Comparison of ENCODE assay signal across 8 cellular contexts in the genomic region with DNA sequence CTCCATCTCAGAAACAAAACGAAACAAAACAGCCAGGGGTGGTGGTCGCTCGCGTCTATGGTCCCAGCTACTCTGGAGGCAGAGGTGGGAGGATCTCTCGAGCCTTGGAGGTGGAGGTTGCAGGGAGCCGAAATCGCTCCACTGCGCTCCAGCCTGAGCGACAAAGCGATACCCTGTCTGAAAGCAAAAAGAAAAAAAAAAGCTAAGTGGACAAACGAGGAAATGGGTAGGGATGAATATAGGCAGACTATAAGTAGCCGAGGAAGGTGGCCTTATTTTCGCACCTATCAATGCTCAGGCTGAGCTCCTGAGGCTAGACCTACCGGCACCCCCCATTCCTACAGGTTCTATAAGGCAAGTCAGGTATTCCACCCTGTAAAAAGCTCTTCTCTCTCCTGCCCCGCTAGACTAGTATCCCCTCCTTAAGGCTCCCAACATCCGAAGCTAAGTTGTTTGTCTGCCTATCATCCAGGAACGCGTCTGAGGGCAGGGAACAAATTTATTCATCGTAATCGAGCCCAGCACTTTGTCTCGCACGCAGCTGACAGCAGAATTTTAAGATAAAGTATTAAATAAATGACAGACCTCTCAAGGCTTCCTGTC. TPM values are rescaled to one million over a fixed set of nuclear protein-coding genes. Genes with fewer than 3 reads are reported as not detected.
DNase-seq lines count a peak whose midpoint lies in the region; ATAC-seq, FAIRE-seq and TF ChIP-seq lines count a peak whose summit lies in the region.

No MANE protein-coding gene starts in this region.

- H3K27ac Mint-ChIP-seq in astrocyte (ENCODE audit: unreplicated experiment): peak overlapping the region; percentile 58

- peak overlapping the region; percentile 88 for H2AFZ ChIP-seq in astrocyte (ENCODE audit: low read depth, low read length)

- H3K27ac ChIP-seq in astrocyte (ENCODE audit: low read depth, low read length): peak overlapping the region; percentile 55

- H3K4me1 Mint-ChIP-seq in astrocyte (ENCODE audit: low read depth, unreplicated experiment): peaks cover 10% of the 10 kb centered on the region

- peak overlapping the region; percentile 96 for H3K4me3 ChIP-seq in AG10803 (ENCODE audit: low read length)
- peak overlapping the region; percentile 87 for H3K4me3 ChIP-seq in astrocyte (ENCODE audit: insufficient read depth, low read depth, low read length)

- H3K79me2 ChIP-seq in astrocyte (ENCODE audit: insufficient read depth, low read length): peaks cover 24% of the 10 kb centered on the region

- TF ChIP-seq CTCF in AG10803 (conservative IDR thresholded peaks at IDR 0.05; ENCODE audit: low read length) (no peak), astrocyte (IDR thresholded peaks at IDR 0.05; ENCODE audit: insufficient read depth, low read depth, low read length) (no peak)

- peaks cover 6% of the 10 kb centered on the region for H3K36me3 ChIP-seq in astrocyte (ENCODE audit: insufficient read depth, low read length)

- peak overlapping the region; percentile 93 for H3K4me2 ChIP-seq in astrocyte (ENCODE audit: low read length)

- no peak for FAIRE-seq in astrocyte (lab: Jason Lieb, UNC)

- H3K9me3 ChIP-seq in astrocyte (ENCODE audit: insufficient read depth, low read depth, low read length): no peaks in the 10 kb centered on the region

- DNase-seq in AG10803 (ENCODE audit: low read depth): no peak
- DNase-seq in NCI-H82 treated with DMSO at 0.1 percent for 48 hours (lab: John Stamatoyannopoulos, UW; ENCODE audit: unreplicated experiment): peak; percentile 73
- DNase-seq in astrocyte (ENCODE audit: low read depth): no peak
- DNase-seq in iris pigment epithelial cell (ENCODE audit: low read depth): peak; percentile 13
- peak; percentile 24 for DNase-seq in stimulated activated naive CD8-positive, alpha-beta T cell treated with anti-CD3 and anti-CD28 coated beads, Interleukin-15, Interleukin-2, amounts not matched to agents 100 U/mL and 50 U/mL, for 24 hours
- DNase-seq in epidermal melanocyte (ENCODE audit: insufficient read length, low spot score): no peak

- H4K20me1 ChIP-seq in astrocyte (ENCODE audit: insufficient read depth, low read length): no peaks in the 10 kb centered on the region

- peak overlapping the region; percentile 84 for H3K9ac ChIP-seq in astrocyte (ENCODE audit: low read length)

- H3K27me3 Mint-ChIP-seq in astrocyte (ENCODE audit: low read depth, unreplicated experiment): no peaks in the 10 kb centered on the region

- H3K4me1 ChIP-seq in astrocyte (ENCODE audit: insufficient read depth, low read length): peaks cover 13% of the 10 kb centered on the region

- no peaks in the 10 kb centered on the region for H3K9me3 Mint-ChIP-seq in astrocyte (ENCODE audit: unreplicated experiment)

- ATAC-seq in GM18861 (IDR thresholded peaks at IDR 0.05; ENCODE audit: unreplicated experiment): peak; percentile 25
- ATAC-seq in HG03025 (IDR thresholded peaks at IDR 0.05; ENCODE audit: low FRiP score, unreplicated experiment): peak; percentile 29
- ATAC-seq in stimulated activated naive CD8-positive, alpha-beta T cell treated with anti-CD3 and anti-CD28 coated beads, Interleukin-15, Interleukin-2, amounts not matched to agents 100 U/mL and 50 U/mL, for 24 hours: peak; percentile 38

- H3K27me3 ChIP-seq in astrocyte (ENCODE audit: insufficient read depth, low read length): no peaks in the 10 kb centered on the region

- peak overlapping the region; percentile 84 for H3K4me3 Mint-ChIP-seq in astrocyte (ENCODE audit: unreplicated experiment)

- H3K36me3 Mint-ChIP-seq in astrocyte (ENCODE audit: low read depth, unreplicated experiment): peaks cover 7% of the 10 kb centered on the region

RNA-seq across cellular contexts. Expression of a gene that starts 0.6 kb away (rescaled TPM):
- total RNA-seq in astrocyte: 12.1 and 12.6 TPM in 2 replicates

RNA-seq across cellular contexts. Expression of a gene that starts 9.5 kb away (rescaled TPM):
- 34.8 and 35.7 TPM in 2 replicates for total RNA-seq in astrocyte

Comparison
In these comparisons a context has a peak if more than half of its experiments do, and no peak if none do; other contexts are left out.
1. DNase-seq: peak in NCI-H82 treated with DMSO at 0.1 percent for 48 hours (single experiment), iris pigment epithelial cell (single experiment) and stimulated activated naive CD8-positive, alpha-beta T cell treated with anti-CD3 and anti-CD28 coated beads, Interleukin-15, Interleukin-2, amounts not matched to agents 100 U/mL and 50 U/mL, for 24 hours (single experiment); none in AG10803 (single experiment), astrocyte (single experiment) and epidermal melanocyte (single experiment).
2. Peak in every context shown above with its lines, with median percentiles within 50 percentile points of each other: ATAC-seq.